8 cellular contexts compared by ENCODE assay signal in genomic region chr6:161168281-161168891, GRCh38.
DNase-seq lines count a peak whose midpoint lies in the region; ATAC-seq and TF ChIP-seq lines count a peak whose summit lies in the region.

No MANE protein-coding gene starts in this region.

- H3K27ac ChIP-seq in Karpas-422 (ENCODE audit: low read length) (peak overlapping the region; percentile 97), adrenal gland (no peak overlapping the region)

- H3K9me3 ChIP-seq in Karpas-422 (ENCODE audit: low read length) (no peaks in the 10 kb centered on the region), adrenal gland (replicated peaks in 1 of 3) (no peaks in the 10 kb centered on the region)

- H3K9me2 ChIP-seq in Karpas-422 (replicated peaks; ENCODE audit: insufficient read depth, low read length) = no peaks in the 10 kb centered on the region

- POLR2A ChIA-PET in activated CD8-positive, alpha-beta T cell treated with anti-CD3 and anti-CD28 coated beads for 36 hours (lab: Charles Lee) = no interaction called here

- no peak overlapping the region for H3K4me3 Mint-ChIP-seq in activated CD8-positive, alpha-beta T cell treated with anti-CD3 and anti-CD28 coated beads for 36 hours

- no peaks in the 10 kb centered on the region for H3K79me2 ChIP-seq in Karpas-422 (ENCODE audit: low read length)

- no peak for ATAC-seq in GM21576 (IDR thresholded peaks at IDR 0.05; ENCODE audit: unreplicated experiment)
- no peak for ATAC-seq in activated CD8-positive, alpha-beta T cell treated with anti-CD3 and anti-CD28 coated beads for 36 hours

- peak; percentile 91 for DNase-seq in AG09309 (ENCODE audit: low read depth)
- no peak for DNase-seq in Karpas-422
- DNase-seq in adrenal gland = peak; percentile 65 to 86 (median 71)
- DNase-seq in iris pigment epithelial cell (ENCODE audit: low read depth) = peak; percentile 99
- no peak for DNase-seq in GM10266 (ENCODE audit: extremely low spot score)
- DNase-seq in activated CD8-positive, alpha-beta T cell treated with anti-CD3 and anti-CD28 coated beads for 36 hours = no peak
- no peak for DNase-seq in OCI-M1 (lab: John Stamatoyannopoulos, UW)

- H3K27ac Mint-ChIP-seq in activated CD8-positive, alpha-beta T cell treated with anti-CD3 and anti-CD28 coated beads for 36 hours = no peak overlapping the region

- H3K9ac ChIP-seq in Karpas-422 (ENCODE audit: low read length) = peak overlapping the region; percentile 65; the same call in 1 of the 2 replicates

- H3K9me3 Mint-ChIP-seq in activated CD8-positive, alpha-beta T cell treated with anti-CD3 and anti-CD28 coated beads for 36 hours = no peaks in the 10 kb centered on the region

- WGBS in adrenal gland, 4 donors = 55 to 62% (median 58%) methylated on average over 13 to 14 of the region's 14 CpGs

- TF ChIP-seq POLR2A in adrenal gland (IDR thresholded peaks at IDR 0.05) = no peak

- H3K4me3 ChIP-seq in AG09309 (ENCODE audit: control insufficient read depth, low read depth, low read length) (no peak overlapping the region), Karpas-422 (ENCODE audit: low read length) (0 out of 2 replicates have a peak overlapping the region, but pooled peaks have one; percentile 49), adrenal gland (no peak overlapping the region)

- no peaks in the 10 kb centered on the region for H3K36me3 ChIP-seq in Karpas-422 (ENCODE audit: insufficient read depth, low read length)
- H3K36me3 ChIP-seq in adrenal gland (replicated peaks in 1 of 2) = peaks cover 0 to 3% of the 10 kb centered on the region in 2 donors

- H4K20me1 ChIP-seq in Karpas-422 (ENCODE audit: insufficient read depth, low read depth, low read length) = no peaks in the 10 kb centered on the region

- H3K27me3 ChIP-seq in Karpas-422 (ENCODE audit: low read length) = no peaks in the 10 kb centered on the region
- H3K27me3 ChIP-seq in adrenal gland = no peaks in the 10 kb centered on the region

- H3K27me3 Mint-ChIP-seq in activated CD8-positive, alpha-beta T cell treated with anti-CD3 and anti-CD28 coated beads for 36 hours = no peaks in the 10 kb centered on the region

- no peaks in the 10 kb centered on the region for H3K36me3 Mint-ChIP-seq in activated CD8-positive, alpha-beta T cell treated with anti-CD3 and anti-CD28 coated beads for 36 hours (ENCODE audit: low read depth)

- TF ChIP-seq CTCF in AG09309 (IDR thresholded peaks at IDR 0.05; ENCODE audit: control insufficient read depth, insufficient read depth, low read depth, low read length, missing control alignments) = no peak
- no peak for TF ChIP-seq CTCF in adrenal gland (IDR thresholded peaks at IDR 0.05)
- no peak for TF ChIP-seq CTCF in GM10266 (IDR thresholded peaks at IDR 0.05; ENCODE audit: control insufficient read depth, insufficient read depth, low read depth, missing control alignments)
- TF ChIP-seq CTCF in activated CD8-positive, alpha-beta T cell treated with anti-CD3 and anti-CD28 coated beads for 36 hours (IDR thresholded peaks at IDR 0.05) = no peak

- peak overlapping the region; percentile 75 for H3K4me2 ChIP-seq in Karpas-422 (ENCODE audit: low read depth, low read length, poor library complexity, severe bottlenecking)

- intact Hi-C loops in adrenal gland (cut with DNase I) = no loop called here
- intact Hi-C loops in activated CD8-positive, alpha-beta T cell treated with anti-CD3 and anti-CD28 coated beads for 36 hours (cut with micrococcal nuclease) = no loop called here

- no peaks in the 10 kb centered on the region for H3K4me1 Mint-ChIP-seq in activated CD8-positive, alpha-beta T cell treated with anti-CD3 and anti-CD28 coated beads for 36 hours (ENCODE audit: low read depth)

- H3K4me1 ChIP-seq in Karpas-422 (ENCODE audit: low read length) (peaks cover 45% of the 10 kb centered on the region), adrenal gland (replicated peaks in 1 of 2) (peaks cover 0 to 4% of the 10 kb centered on the region in 2 donors)

- H2AFZ ChIP-seq in Karpas-422 (ENCODE audit: low read length) = no peak overlapping the region

- CTCF ChIA-PET in activated CD8-positive, alpha-beta T cell treated with anti-CD3 and anti-CD28 coated beads for 36 hours (lab: Charles Lee) = interaction anchor here (0.9 kb wide), 1 partner anchor 203 kb away, joined by 3 read pairs; no protein-coding TSS in a partner anchor

Comparison
In these comparisons a context has a peak if more than half of its experiments do, and no peak if none do; other contexts are left out.
1. DNase-seq: peak in AG09309 (single experiment), adrenal gland (7 of 7) and iris pigment epithelial cell (single experiment); none in Karpas-422 (single experiment), GM10266 (single experiment), activated CD8-positive, alpha-beta T cell treated with anti-CD3 and anti-CD28 coated beads for 36 hours (single experiment) and OCI-M1 (single experiment).